ENCODE assay signal across 1 cellular context in genomic region chr3:58585005-58585786, GRCh38.
TF ChIP-seq lines count a peak whose summit lies in the region.

No MANE protein-coding gene starts in this region.

TF ChIP-seq in H1, 55 proteins besides CTCF, POLR2A, EP300 and RAD21 (continued from another document):
- TF ChIP-seq CBX8 (IDR thresholded peaks at IDR 0.05; ENCODE audit: borderline replicate concordance, low read depth, low read length) (no peak), BACH1 (IDR thresholded peaks at IDR 0.05; ENCODE audit: low read length) (no peak), MAFK (IDR thresholded peaks at IDR 0.05; ENCODE audit: low read depth, low read length) (no peak), MAX (IDR thresholded peaks at IDR 0.05) (peak; percentile 78), CHD7 (IDR thresholded peaks at IDR 0.05; ENCODE audit: insufficient replicate concordance, low read length) (no peak), ASH2L (IDR thresholded peaks at IDR 0.05; ENCODE audit: low read length) (peak; percentile 6), CREB1 (IDR thresholded peaks at IDR 0.05) (0 out of 2 replicates have a peak, but pooled peaks have one; percentile 47), EGR1 (IDR thresholded peaks at IDR 0.05; ENCODE audit: borderline replicate concordance, low read depth, low read length) (no peak), BRCA1 (IDR thresholded peaks at IDR 0.05; ENCODE audit: low read depth, low read length) (no peak), SIRT6 (IDR thresholded peaks at IDR 0.05; ENCODE audit: low read length) (no peak), CHD2 (IDR thresholded peaks at IDR 0.05; ENCODE audit: low read length) (no peak), NRF1 (IDR thresholded peaks at IDR 0.05; ENCODE audit: low read depth, low read length) (no peak), POU5F1 (IDR thresholded peaks at IDR 0.05; ENCODE audit: low read depth, low read length) (no peak), ATF2 (IDR thresholded peaks at IDR 0.05; ENCODE audit: low read length) (no peak), KDM5A (IDR thresholded peaks at IDR 0.05; ENCODE audit: low read length) (no peak), SUZ12 (IDR thresholded peaks at IDR 0.05; ENCODE audit: low read length) (0 out of 2 replicates have a peak, but pooled peaks have one; percentile 33), TEAD4 (IDR thresholded peaks at IDR 0.05; ENCODE audit: low read depth, low read length) (no peak), SRF (IDR thresholded peaks at IDR 0.05; ENCODE audit: low read depth, low read length) (no peak), TBP (IDR thresholded peaks at IDR 0.05; ENCODE audit: low read depth, low read length) (no peak), HDAC2 (IDR thresholded peaks at IDR 0.05; ENCODE audit: borderline replicate concordance in 1 of 2, low read depth in 2 of 2, low read length in 2 of 2) (peak; percentile 43 to 60; a peak in 1 of 4 replicates), TAF7 (optimal IDR thresholded peaks at IDR 0.05; ENCODE audit: borderline replicate concordance, low read depth, low read length) (no peak), SP1 (IDR thresholded peaks at IDR 0.05; ENCODE audit: low read depth, low read length) (no peak), RBBP5 (IDR thresholded peaks at IDR 0.05; ENCODE audit: borderline replicate concordance, low read depth, low read length) (peak; percentile 62; the same call in 1 of the 2 replicates), E2F6 (IDR thresholded peaks at IDR 0.05) (peak; percentile 69), FOSL1 (IDR thresholded peaks at IDR 0.05; ENCODE audit: insufficient read depth, low read depth, low read length) (no peak), CBX5 (IDR thresholded peaks at IDR 0.05; ENCODE audit: low read depth, low read length) (no peak), POLR2AphosphoS5 (IDR thresholded peaks at IDR 0.05; ENCODE audit: low read depth, low read length) (no peak), CEBPB (IDR thresholded peaks at IDR 0.05; ENCODE audit: low read depth, low read length) (peak; percentile 5; the same call in 1 of the 2 replicates), EZH2 (IDR thresholded peaks at IDR 0.05; ENCODE audit: low read depth, low read length, severe bottlenecking) (peak; percentile 29), USF2 (IDR thresholded peaks at IDR 0.05; ENCODE audit: low read length) (no peak), GABPA (IDR thresholded peaks at IDR 0.05; ENCODE audit: borderline replicate concordance, insufficient read depth, low read length) (peak; percentile 71; the same call in 1 of the 2 replicates)
